In genomic region chr1:179025975-179026812, GRCh38 we compare ENCODE assay signal across 8 cellular contexts. TPM values are rescaled to one million over a fixed set of nuclear protein-coding genes. Genes with fewer than 3 reads are reported as not detected.
DNase-seq lines count a peak whose midpoint lies in the region; ATAC-seq and TF ChIP-seq lines count a peak whose summit lies in the region.

No MANE protein-coding gene starts in this region.

- H3K9me2 ChIP-seq in PC-3 (replicated peaks; ENCODE audit: low read length), result no peaks in the 10 kb centered on the region

- peak overlapping the region; percentile 98 for H3K4me2 ChIP-seq in PC-3 (ENCODE audit: low read length)

- H4K20me1 ChIP-seq in PC-3 (ENCODE audit: low read length), result no peaks in the 10 kb centered on the region

- peak overlapping the region; percentile 97 for H3K4me3 Mint-ChIP-seq in activated T-cell treated with anti-CD3 and anti-CD28 coated beads, Interleukin-2, amount 50 U/mL, for 4 hours
- H3K4me3 Mint-ChIP-seq in naive thymus-derived CD8-positive, alpha-beta T cell, result peak overlapping the region; percentile 81 to 93 (median 88)

- no TSS peak for BruUV-seq in PC-3 (replicated peaks; lab: Mats Ljungman, UMichigan)

- ATAC-seq in GM21360 (IDR thresholded peaks at IDR 0.05; ENCODE audit: unreplicated experiment) (peak; percentile 58), PC-3 (peak; percentile 88)
- ATAC-seq in activated T-cell treated with anti-CD3 and anti-CD28 coated beads, Interleukin-2, amount 50 U/mL, for 4 hours, result peak; percentile 89
- peak; percentile 81 to 86 for ATAC-seq in naive thymus-derived CD8-positive, alpha-beta T cell

- H3K4me1 Mint-ChIP-seq in activated T-cell treated with anti-CD3 and anti-CD28 coated beads, Interleukin-2, amount 50 U/mL, for 4 hours (ENCODE audit: low read depth), result peaks cover 53% of the 10 kb centered on the region
- peaks cover 20 to 57% (median 53%) of the 10 kb centered on the region in 4 donors for H3K4me1 Mint-ChIP-seq in naive thymus-derived CD8-positive, alpha-beta T cell

- peak overlapping the region; percentile 99 for H3K9ac ChIP-seq in PC-3 (ENCODE audit: low read length)

- H3K27me3 ChIP-seq in PC-3 (ENCODE audit: low read length), result no peaks in the 10 kb centered on the region
- no peaks in the 10 kb centered on the region for H3K27me3 ChIP-seq in esophagus muscularis mucosa

- TF ChIP-seq POLR2A in esophagus muscularis mucosa (IDR thresholded peaks at IDR 0.05; ENCODE audit: low read depth), result peak; percentile 27

- TF ChIP-seq CTCF in PC-3 (conservative IDR thresholded peaks at IDR 0.05; ENCODE audit: low read depth, low read length), result no peak
- no peak for TF ChIP-seq CTCF in esophagus muscularis mucosa (IDR thresholded peaks at IDR 0.05)

- H3K9me3 Mint-ChIP-seq in activated T-cell treated with anti-CD3 and anti-CD28 coated beads, Interleukin-2, amount 50 U/mL, for 4 hours, result no peaks in the 10 kb centered on the region
- no peaks in the 10 kb centered on the region for H3K9me3 Mint-ChIP-seq in naive thymus-derived CD8-positive, alpha-beta T cell

- no peaks in the 10 kb centered on the region for H3K36me3 Mint-ChIP-seq in activated T-cell treated with anti-CD3 and anti-CD28 coated beads, Interleukin-2, amount 50 U/mL, for 4 hours (ENCODE audit: insufficient read depth)
- H3K36me3 Mint-ChIP-seq in naive thymus-derived CD8-positive, alpha-beta T cell, result no peaks in the 10 kb centered on the region

- no peak for TF ChIP-seq EP300 in esophagus muscularis mucosa (IDR thresholded peaks at IDR 0.05)

- DNase-seq in D341Med (ENCODE audit: low spot score), result peak; percentile 98
- DNase-seq in HT1080 (ENCODE audit: low read depth), result peak; percentile 56
- peak; percentile 76 for DNase-seq in PC-3
- DNase-seq in activated T-cell treated with anti-CD3 and anti-CD28 coated beads, Interleukin-2, amount 50 U/mL, for 4 hours, result peak; percentile 68
- DNase-seq in esophagus muscularis mucosa (ENCODE audit: extremely low spot score), result no peak
- peak in 9 of 10 donors; percentile 61 to 82 (median 72) for DNase-seq in naive thymus-derived CD8-positive, alpha-beta T cell
- DNase-seq in stimulated activated naive CD4-positive, alpha-beta T cell (lab: John Stamatoyannopoulos, UW), result peak; percentile 64 to 83 (median 71)

- no peaks in the 10 kb centered on the region for H3K27me3 Mint-ChIP-seq in activated T-cell treated with anti-CD3 and anti-CD28 coated beads, Interleukin-2, amount 50 U/mL, for 4 hours (ENCODE audit: low read depth)
- no peaks in the 10 kb centered on the region for H3K27me3 Mint-ChIP-seq in naive thymus-derived CD8-positive, alpha-beta T cell

- CTCF ChIA-PET in PC-3 (lab: Charles Lee), result no interaction called here

- H3K27ac Mint-ChIP-seq in naive thymus-derived CD8-positive, alpha-beta T cell, result peak overlapping the region in 9 of 10 donors; percentile 71 to 93 (median 85)

- no peaks in the 10 kb centered on the region for H3K9me3 ChIP-seq in PC-3 (ENCODE audit: low read length)
- H3K9me3 ChIP-seq in esophagus muscularis mucosa, result no peaks in the 10 kb centered on the region

- POLR2A ChIA-PET in PC-3 (lab: Charles Lee; ENCODE audit: unreplicated experiment), result no interaction called here
- POLR2A ChIA-PET in naive thymus-derived CD8-positive, alpha-beta T cell (lab: Charles Lee), result interaction anchor here (1.5 kb wide), 1 partner anchor 56 kb away, joined by 3 read pairs; the partner anchor contains the start of gene TOR3A

- intact Hi-C loops in PC-3 (cut with micrococcal nuclease), result no loop called here
- intact Hi-C loops in esophagus muscularis mucosa (cut with DNase I), result no loop called here

- H3F3A ChIP-seq in PC-3 (ENCODE audit: low read length, unreplicated experiment), result no peaks in the 10 kb centered on the region

- H3K4me1 ChIP-seq in PC-3 (ENCODE audit: insufficient read depth, low read length) (peaks cover 14% of the 10 kb centered on the region; the same call in 1 of the 2 replicates), esophagus muscularis mucosa (peaks cover 31 to 67% (median 62%) of the 10 kb centered on the region in 4 donors)

- H3K36me3 ChIP-seq in PC-3 (ENCODE audit: low read depth, low read length) (no peaks in the 10 kb centered on the region), esophagus muscularis mucosa (no peaks in the 10 kb centered on the region)

- peaks cover 51% of the 10 kb centered on the region for H3K79me2 ChIP-seq in PC-3 (ENCODE audit: low read length)

- H3K27ac ChIP-seq in PC-3 (ENCODE audit: low read length), result peak overlapping the region; percentile 84
- peak overlapping the region; percentile 92 to 98 (median 96) for H3K27ac ChIP-seq in esophagus muscularis mucosa (replicated peaks in 1 of 4)

- peak overlapping the region; percentile 84 for H3K4me3 ChIP-seq in PC-3 (ENCODE audit: low read length)
- H3K4me3 ChIP-seq in esophagus muscularis mucosa, result peak overlapping the region; percentile 81 to 98 (median 88)

- H2AFZ ChIP-seq in PC-3 (ENCODE audit: low read length), result peak overlapping the region; percentile 81

- 1% methylated on average over 32 of the region's 110 CpGs for WGBS in esophagus muscularis mucosa

RNA-seq across cellular contexts. Expression of gene FAM20B, which starts 0.5 kb away (rescaled TPM):
- 23.2 and 24.9 TPM in 2 replicates for total RNA-seq in HT1080 (2014; rRNA removed; shearing (Covaris generic))
- polyA plus RNA-seq in HT1080 (2015; cell fraction: cytosol; rRNA removed), result 32.9 and 39.9 TPM in 2 replicates
- polyA plus RNA-seq in HT1080 (2015; cell fraction: nucleus; rRNA removed), result 20.1 and 20.9 TPM in 2 replicates
- total RNA-seq in PC-3 (2014; rRNA removed) (20.1 and 21.1 TPM in 2 replicates), esophagus muscularis mucosa (10 to 100 TPM; 63.8 to 83.5 (median 66.5) TPM)
- 10 to 100 TPM; 35.1 to 37.9 (median 35.7) TPM for total RNA-seq in activated T-cell treated with anti-CD3 and anti-CD28 coated beads, Interleukin-2, amount 50 U/mL, for 4 hours
- total RNA-seq in naive thymus-derived CD8-positive, alpha-beta T cell, result 10 to 100 TPM; 22.7 to 23.7 TPM
- polyA plus RNA-seq in naive thymus-derived CD8-positive, alpha-beta T cell, result 1 to 10 TPM; 5.1 to 7.7 (median 7.5) TPM

RNA-seq across cellular contexts. Expression of gene TOR3A, which starts 55.7 kb away (rescaled TPM):
- total RNA-seq in HT1080 (2014; rRNA removed; shearing (Covaris generic)), result 48.2 and 94.6 TPM in 2 replicates
- polyA plus RNA-seq in HT1080 (2015; cell fraction: cytosol; rRNA removed), result 56.0 and 62.2 TPM in 2 replicates
- 44.3 and 45.9 TPM in 2 replicates for polyA plus RNA-seq in HT1080 (2015; cell fraction: nucleus; rRNA removed)
- total RNA-seq in PC-3 (2014; rRNA removed) (70.8 and 95.5 TPM in 2 replicates), esophagus muscularis mucosa (10 to 100 TPM; 38.6 to 55.8 (median 39.1) TPM)
- total RNA-seq in activated T-cell treated with anti-CD3 and anti-CD28 coated beads, Interleukin-2, amount 50 U/mL, for 4 hours, result 10 to 100 TPM; 38.7 to 39.9 (median 39.8) TPM
- 10 to 100 TPM; 21.5 to 25.1 TPM for total RNA-seq in naive thymus-derived CD8-positive, alpha-beta T cell
- 10 to 100 TPM; 27.6 to 40.5 (median 29.4) TPM for polyA plus RNA-seq in naive thymus-derived CD8-positive, alpha-beta T cell
